Comparison of ENCODE assay signal across 16 cellular contexts in genomic region chr15:74535388-74536084, GRCh38. TPM values are rescaled to one million over a fixed set of nuclear protein-coding genes. Genes with fewer than 3 reads are reported as not detected.
DNase-seq lines count a peak whose midpoint lies in the region; ATAC-seq and TF ChIP-seq lines count a peak whose summit lies in the region.
"Had no signal": no experiment of that assay in that cellular context is flagged by ENCODE, and none has a peak within 500 bp of the region (broad histone marks: within the 10 kb centered on the region; RNA-seq: fewer than 3 reads in every experiment).

No MANE protein-coding gene starts in this region.

- no peaks in the 10 kb centered on the region for H3K36me3 ChIP-seq in mammary epithelial cell (ENCODE audit: insufficient read depth, low read length)
- H3K36me3 ChIP-seq in breast epithelium: no peaks in the 10 kb centered on the region
- H3K36me3 ChIP-seq in endodermal cell (ENCODE audit: control insufficient read depth, insufficient read depth, low read length): no peaks in the 10 kb centered on the region
- H3K36me3 ChIP-seq in trophoblast cell (ENCODE audit: control insufficient read depth in 1 of 2, insufficient read depth in 2 of 2, low read length in 2 of 2): no peaks in the 10 kb centered on the region
- H3K36me3 ChIP-seq: prostate gland had no signal

- no peak overlapping the region for H2BK120ac ChIP-seq in trophoblast cell (ENCODE audit: insufficient read depth, low read length, poor library complexity)

- no peak overlapping the region for H3K23ac ChIP-seq in trophoblast cell (ENCODE audit: low read length)

- peak overlapping the region; percentile 47 for H2AFZ ChIP-seq in mammary epithelial cell (ENCODE audit: low read depth, low read length)
- no peak overlapping the region for H2AFZ ChIP-seq in trophoblast cell (ENCODE audit: insufficient read depth, low read length, poor library complexity)

- H3K4me1 ChIP-seq in mammary epithelial cell (ENCODE audit: insufficient read depth, low read length) (peaks cover 43% of the 10 kb centered on the region), breast epithelium (peaks cover 8 to 10% of the 10 kb centered on the region in 2 donors), endodermal cell (ENCODE audit: control insufficient read depth, insufficient read depth, low read length) (peaks cover 17% of the 10 kb centered on the region), trophoblast cell (ENCODE audit: control insufficient read depth in 1 of 2, insufficient read depth in 2 of 2, low read length in 2 of 2) (peaks cover 9 to 17% of the 10 kb centered on the region in 2 experiments)
- H3K4me1 ChIP-seq: prostate gland had no signal

- H4K20me1 ChIP-seq in mammary epithelial cell (ENCODE audit: insufficient read depth, low read length): no peaks in the 10 kb centered on the region

- H3K79me2 ChIP-seq in mammary epithelial cell (ENCODE audit: insufficient read depth, low read length): peaks cover 8% of the 10 kb centered on the region
- peaks cover 7% of the 10 kb centered on the region for H3K79me2 ChIP-seq in trophoblast cell (ENCODE audit: control insufficient read depth, insufficient read depth, low read length, poor library complexity)

- H3K27me3 ChIP-seq in mammary epithelial cell (ENCODE audit: insufficient read depth, low read length) (no peaks in the 10 kb centered on the region), breast epithelium (no peaks in the 10 kb centered on the region), endodermal cell (ENCODE audit: control insufficient read depth, insufficient read depth, low read length, poor library complexity, severe bottlenecking) (no peaks in the 10 kb centered on the region), trophoblast cell (ENCODE audit: insufficient read depth, low read length) (no peaks in the 10 kb centered on the region)

- no peak for TF ChIP-seq POLR2A in breast epithelium (IDR thresholded peaks at IDR 0.05)

- no peak overlapping the region for H3K18ac ChIP-seq in trophoblast cell (ENCODE audit: low read length)

- peak overlapping the region; percentile 27 for H3K4me2 ChIP-seq in mammary epithelial cell (ENCODE audit: insufficient read depth, low read depth, low read length)
- H3K4me2 ChIP-seq in trophoblast cell (ENCODE audit: low read length): no peak overlapping the region

- H3K27ac Mint-ChIP-seq in endodermal cell: peak overlapping the region; percentile 82
- H3K27ac Mint-ChIP-seq in activated CD4-positive, alpha-beta T cell treated with anti-CD3 and anti-CD28 coated beads, Interleukin-2, amount 10 ng/mL, durations not matched to agents 7 days and 5 days: no peak overlapping the region
- H3K27ac Mint-ChIP-seq: activated naive CD4-positive, alpha-beta T cell treated with anti-CD3 and anti-CD28 coated beads, Interleukin-2, amount 10 ng/mL, durations not matched to agents 7 days and 5 days had no signal

- H2BK5ac ChIP-seq in trophoblast cell (ENCODE audit: low read depth, low read length, poor library complexity): no peak overlapping the region

- BruUV-seq in mammary epithelial cell (replicated peaks; lab: Mats Ljungman, UMichigan): TSS peak; percentile 3

- intact Hi-C loops in mammary epithelial cell (cut with micrococcal nuclease): no loop called here
- intact Hi-C loops in breast epithelium (cut with DNase I; ENCODE audit: low total_unique reads): loop anchor here (10.0 kb wide), 1 partner anchor 1509 kb away; no protein-coding TSS in a partner anchor
- intact Hi-C loops in left ventricle myocardium superior (cut with micrococcal nuclease): no loop called here

- 23% methylated on average over 3 of the region's 3 CpGs for WGBS in mammary epithelial cell (ENCODE audit: low coverage, missing lambda C conversion rate)
- WGBS in endodermal cell (ENCODE audit: insufficient coverage in 1 of 2, insufficient read length in 1 of 2), 2 experiments: 73 to 77% methylated on average over 2 to 3 of the region's 3 CpGs
- no CpG with 5 or more reads among the region's 3 CpGs for WGBS in trophoblast cell (ENCODE audit: extremely low coverage, insufficient coverage, insufficient read length)

- peaks cover 9% of the 10 kb centered on the region for H3K79me1 ChIP-seq in trophoblast cell (ENCODE audit: low read length)

- H4K12ac ChIP-seq in trophoblast cell (ENCODE audit: low read depth, low read length): no peak overlapping the region

- DNase-seq in mammary epithelial cell (peak; percentile 89), breast epithelium (ENCODE audit: low spot score in 2 of 2) (no peak), RKO (ENCODE audit: low spot score) (peak; percentile 33), endodermal cell (no peak), trophoblast cell (no peak), nucleus accumbens (lab: John Stamatoyannopoulos, UW) (no peak), left ventricle myocardium superior (no peak)
- DNase-seq in activated CD4-positive, alpha-beta T cell treated with anti-CD3 and anti-CD28 coated beads, Interleukin-2, amount 10 ng/mL, durations not matched to agents 7 days and 5 days: no peak
- DNase-seq: activated naive CD4-positive, alpha-beta T cell treated with anti-CD3 and anti-CD28 coated beads, Interleukin-2, amount 10 ng/mL, durations not matched to agents 7 days and 5 days; effector memory CD4-positive, alpha-beta T cell; GOT3; Karpas-422; midbrain; NCI-H774; substantia nigra had no signal

- H3K4me3 Mint-ChIP-seq in endodermal cell: no peak overlapping the region
- no peak overlapping the region for H3K4me3 Mint-ChIP-seq in activated CD4-positive, alpha-beta T cell treated with anti-CD3 and anti-CD28 coated beads, Interleukin-2, amount 10 ng/mL, durations not matched to agents 7 days and 5 days
- H3K4me3 Mint-ChIP-seq: activated naive CD4-positive, alpha-beta T cell treated with anti-CD3 and anti-CD28 coated beads, Interleukin-2, amount 10 ng/mL, durations not matched to agents 7 days and 5 days had no signal

- H3K4ac ChIP-seq in trophoblast cell (ENCODE audit: low read depth, low read length): no peak overlapping the region

- H3K9me3 Mint-ChIP-seq in endodermal cell: no peaks in the 10 kb centered on the region
- H3K9me3 Mint-ChIP-seq in activated CD4-positive, alpha-beta T cell treated with anti-CD3 and anti-CD28 coated beads, Interleukin-2, amount 10 ng/mL, durations not matched to agents 7 days and 5 days: no peaks in the 10 kb centered on the region
- H3K9me3 Mint-ChIP-seq: activated naive CD4-positive, alpha-beta T cell treated with anti-CD3 and anti-CD28 coated beads, Interleukin-2, amount 10 ng/mL, durations not matched to agents 7 days and 5 days had no signal

- in situ Hi-C loops in mammary epithelial cell (cut with MboI; ENCODE audit: low sequenced_read_pairs in 2 of 2): no loop called here

- H3K14ac ChIP-seq in trophoblast cell (ENCODE audit: low read length): no peak overlapping the region

- H2BK12ac ChIP-seq in trophoblast cell (ENCODE audit: low read length): peak overlapping the region; percentile 11

- peak overlapping the region; percentile 63 for H3K27ac ChIP-seq in mammary epithelial cell (ENCODE audit: insufficient read depth, low read depth, low read length)
- no peak overlapping the region for H3K27ac ChIP-seq in breast epithelium
- H3K27ac ChIP-seq in endodermal cell (ENCODE audit: low read depth, low read length): no peak overlapping the region
- H3K27ac ChIP-seq in trophoblast cell (ENCODE audit: low read depth, low read length): no peak overlapping the region
- H3K27ac ChIP-seq: prostate gland had no signal

- no peak for TF ChIP-seq CTCF in mammary epithelial cell (conservative IDR thresholded peaks at IDR 0.05 in 1 of 2, IDR thresholded peaks at IDR 0.05 in 1 of 2; ENCODE audit: extremely low read depth in 1 of 2, insufficient read depth in 1 of 2, low read depth in 1 of 2, low read length in 2 of 2)
- TF ChIP-seq CTCF in breast epithelium (IDR thresholded peaks at IDR 0.05): no peak
- TF ChIP-seq CTCF in endodermal cell (conservative IDR thresholded peaks at IDR 0.05): no peak

- no peaks in the 10 kb centered on the region for H3K27me3 Mint-ChIP-seq in endodermal cell (ENCODE audit: insufficient read depth)
- H3K27me3 Mint-ChIP-seq in activated CD4-positive, alpha-beta T cell treated with anti-CD3 and anti-CD28 coated beads, Interleukin-2, amount 10 ng/mL, durations not matched to agents 7 days and 5 days: no peaks in the 10 kb centered on the region
- H3K27me3 Mint-ChIP-seq: activated naive CD4-positive, alpha-beta T cell treated with anti-CD3 and anti-CD28 coated beads, Interleukin-2, amount 10 ng/mL, durations not matched to agents 7 days and 5 days had no signal

- ATAC-seq in left ventricle myocardium superior: no peak

- POLR2A ChIA-PET in activated CD4-positive, alpha-beta T cell treated with anti-CD3 and anti-CD28 coated beads, Interleukin-2, amount 10 ng/mL, durations not matched to agents 7 days and 5 days (lab: Charles Lee): no interaction called here

- H3K4me1 Mint-ChIP-seq in endodermal cell: peaks cover 41% of the 10 kb centered on the region
- H3K4me1 Mint-ChIP-seq in activated CD4-positive, alpha-beta T cell treated with anti-CD3 and anti-CD28 coated beads, Interleukin-2, amount 10 ng/mL, durations not matched to agents 7 days and 5 days: peaks cover 19% of the 10 kb centered on the region

- H3K4me3 ChIP-seq in mammary epithelial cell (replicated peaks in 1 of 3; ENCODE audit: insufficient read depth in 1 of 3, low read depth in 2 of 3, low read length in 3 of 3) (no peak overlapping the region), breast epithelium (no peak overlapping the region), endodermal cell (ENCODE audit: low read length) (no peak overlapping the region), trophoblast cell (ENCODE audit: low read depth, low read length) (no peak overlapping the region)
- H3K4me3 ChIP-seq: prostate gland had no signal

- dilution Hi-C loops in mammary epithelial cell (cut with HindIII; ENCODE audit: low sequenced_read_pairs): no loop called here

- CTCF ChIA-PET in mammary epithelial cell (lab: Charles Lee; ENCODE audit: low non-redundant PET): no interaction called here
- CTCF ChIA-PET in activated CD4-positive, alpha-beta T cell treated with anti-CD3 and anti-CD28 coated beads, Interleukin-2, amount 10 ng/mL, durations not matched to agents 7 days and 5 days (lab: Charles Lee): no interaction called here

- no peak overlapping the region for H3K9ac ChIP-seq in mammary epithelial cell (ENCODE audit: insufficient read depth, low read length)
- no peak overlapping the region for H3K9ac ChIP-seq in endodermal cell (ENCODE audit: extremely low read depth, low read length, poor library complexity, severe bottlenecking)
- no peak overlapping the region for H3K9ac ChIP-seq in trophoblast cell (ENCODE audit: low read length)

- no peak overlapping the region for H2AK5ac ChIP-seq in trophoblast cell (ENCODE audit: low read length)

- H3K9me3 ChIP-seq in mammary epithelial cell (replicated peaks; ENCODE audit: insufficient read depth, low read length): no peaks in the 10 kb centered on the region
- H3K9me3 ChIP-seq in breast epithelium: no peaks in the 10 kb centered on the region
- no peaks in the 10 kb centered on the region for H3K9me3 ChIP-seq in endodermal cell (ENCODE audit: control insufficient read depth, low read length)
- H3K9me3 ChIP-seq in trophoblast cell (ENCODE audit: insufficient read depth, low read depth, low read length): no peaks in the 10 kb centered on the region
- H3K9me3 ChIP-seq: prostate gland had no signal

- no peak overlapping the region for H4K8ac ChIP-seq in trophoblast cell (ENCODE audit: low read depth, low read length)

- H3K36me3 Mint-ChIP-seq in endodermal cell (ENCODE audit: low read depth): peaks cover 1% of the 10 kb centered on the region
- H3K36me3 Mint-ChIP-seq in activated CD4-positive, alpha-beta T cell treated with anti-CD3 and anti-CD28 coated beads, Interleukin-2, amount 10 ng/mL, durations not matched to agents 7 days and 5 days (ENCODE audit: low read depth): peaks cover 5% of the 10 kb centered on the region

- no peak overlapping the region for H4K91ac ChIP-seq in trophoblast cell (ENCODE audit: low read depth, low read length)

RNA-seq across cellular contexts. Expression of gene ARID3B, which starts 5.5 kb away (rescaled TPM):
- total RNA-seq in mammary epithelial cell: 10 to 100 TPM in 1 of 2 donors, 1 to 10 TPM in 1; 7.0 to 12.8 TPM
- 4.2 TPM for polyA plus RNA-seq in mammary epithelial cell
- 6.1 TPM for polyA minus RNA-seq in mammary epithelial cell
- 1 to 10 TPM; 5.2 to 6.0 (median 5.9) TPM for total RNA-seq in breast epithelium
- total RNA-seq in endodermal cell: 10 to 100 TPM; 98.1 to 99.4 TPM
- polyA plus RNA-seq in endodermal cell (2013, experiment 1 of 2): 62.4 TPM
- polyA plus RNA-seq in endodermal cell (2013, experiment 2 of 2): 60.7 TPM
- 92.5 and 95.1 TPM in 2 replicates for polyA plus RNA-seq in trophoblast cell (2013)
- 2.0 TPM for total RNA-seq in left ventricle myocardium superior
- total RNA-seq in activated CD4-positive, alpha-beta T cell treated with anti-CD3 and anti-CD28 coated beads, Interleukin-2, amount 10 ng/mL, durations not matched to agents 7 days and 5 days: 10 to 100 TPM; 28.3 to 29.0 TPM

Comparison
In these comparisons a context has a peak if more than half of its experiments do, and no peak if none do; other contexts are left out.
1. DNase-seq: peak in mammary epithelial cell (single experiment) and RKO (single experiment); none in breast epithelium (0 of 2), endodermal cell (single experiment), trophoblast cell (0 of 2), nucleus accumbens (0 of 56), left ventricle myocardium superior (single experiment) and activated CD4-positive, alpha-beta T cell treated with anti-CD3 and anti-CD28 coated beads, Interleukin-2, amount 10 ng/mL, durations not matched to agents 7 days and 5 days (single experiment).